Comparison of ENCODE assay signal across 20 cellular contexts in genomic region chr3:195407511-195408409, GRCh38.
DNase-seq lines count a peak whose midpoint lies in the region; ATAC-seq and TF ChIP-seq lines count a peak whose summit lies in the region.
"Had no signal": no experiment of that assay in that cellular context is flagged by ENCODE, and none has a peak within 500 bp of the region (broad histone marks: within the 10 kb centered on the region; RNA-seq: fewer than 3 reads in every experiment).

No MANE protein-coding gene starts in this region.

- H3K27me3 Mint-ChIP-seq in activated T-cell treated with anti-CD3 and anti-CD28 coated beads, Interleukin-2, amount 50 U/mL, for 24 hours = no peaks in the 10 kb centered on the region
- H3K27me3 Mint-ChIP-seq in activated naive CD8-positive, alpha-beta T cell = no peaks in the 10 kb centered on the region
- no peaks in the 10 kb centered on the region for H3K27me3 Mint-ChIP-seq in nephron progenitor cell (ENCODE audit: low read depth, poor library complexity)

- TF ChIP-seq CTCF in nephron progenitor cell (IDR thresholded peaks at IDR 0.05) = no peak

- peaks cover 58% of the 10 kb centered on the region for H3K4me1 Mint-ChIP-seq in activated T-cell treated with anti-CD3 and anti-CD28 coated beads, Interleukin-2, amount 50 U/mL, for 24 hours (ENCODE audit: low read depth)
- H3K4me1 Mint-ChIP-seq in activated naive CD8-positive, alpha-beta T cell (ENCODE audit: low read depth) = peaks cover 56% of the 10 kb centered on the region
- no peaks in the 10 kb centered on the region for H3K4me1 Mint-ChIP-seq in nephron progenitor cell

- peak overlapping the region; percentile 48 for H3K4me3 Mint-ChIP-seq in activated T-cell treated with anti-CD3 and anti-CD28 coated beads, Interleukin-2, amount 50 U/mL, for 24 hours
- peak overlapping the region; percentile 61 for H3K4me3 Mint-ChIP-seq in activated naive CD8-positive, alpha-beta T cell
- H3K4me3 Mint-ChIP-seq in nephron progenitor cell = no peak overlapping the region
- H3K4me3 Mint-ChIP-seq: WTC11 had no signal

- peak; percentile 52 for ATAC-seq in stimulated activated naive CD8-positive, alpha-beta T cell treated with anti-CD3 and anti-CD28 coated beads, Interleukin-15, Interleukin-2, amounts not matched to agents 100 U/mL and 50 U/mL, for 24 hours
- ATAC-seq: body of pancreas, heart left ventricle, sciatic nerve, WTC11 had no signal

- H3K9me3 Mint-ChIP-seq in activated T-cell treated with anti-CD3 and anti-CD28 coated beads, Interleukin-2, amount 50 U/mL, for 24 hours = no peaks in the 10 kb centered on the region
- peaks cover 11% of the 10 kb centered on the region for H3K9me3 Mint-ChIP-seq in activated naive CD8-positive, alpha-beta T cell (ENCODE audit: low read depth)
- peaks cover 10% of the 10 kb centered on the region for H3K9me3 Mint-ChIP-seq in nephron progenitor cell
- H3K9me3 Mint-ChIP-seq: WTC11 had no signal

- H3K27ac Mint-ChIP-seq in activated T-cell treated with anti-CD3 and anti-CD28 coated beads, Interleukin-2, amount 50 U/mL, for 24 hours = peak overlapping the region; percentile 92
- H3K27ac Mint-ChIP-seq in activated naive CD8-positive, alpha-beta T cell = peak overlapping the region; percentile 89
- no peak overlapping the region for H3K27ac Mint-ChIP-seq in nephron progenitor cell

- peak; percentile 44 for DNase-seq in activated T-cell treated with anti-CD3 and anti-CD28 coated beads, Interleukin-2, amount 50 U/mL, for 24 hours
- no peak for DNase-seq in activated T-cell treated with anti-CD3 and anti-CD28 coated beads, Interleukin-2, amount 50 U/mL, for 1 hour
- DNase-seq in MV-4-11 (lab: John Stamatoyannopoulos, UW) = peak; percentile 10
- DNase-seq in stimulated activated naive CD8-positive, alpha-beta T cell treated with anti-CD3 and anti-CD28 coated beads, Interleukin-15, Interleukin-2, amounts not matched to agents 100 U/mL and 50 U/mL, for 24 hours = no peak
- no peak for DNase-seq in NCI-H1417 treated with DMSO at 0.1 percent for 48 hours (lab: John Stamatoyannopoulos, UW)
- no peak for DNase-seq in nephron progenitor cell
- no peak for DNase-seq in NCI-H774 (lab: John Stamatoyannopoulos, UW)
- DNase-seq: ACHN; body of pancreas; EL; erythroblast; heart left ventricle; NCI-H1092; NK-92 treated with Interleukin-12 subunit alpha and Interleukin-12 subunit beta, amount 100 ng/mL, for 24 hours; stimulated activated CD4-positive, alpha-beta T cell treated with anti-CD3 and anti-CD28 coated beads, Interleukin-4, amount 100 ng/mL, for 1 hour; SW 1271; transverse colon had no signal

- peaks cover 52% of the 10 kb centered on the region for H3K36me3 Mint-ChIP-seq in activated T-cell treated with anti-CD3 and anti-CD28 coated beads, Interleukin-2, amount 50 U/mL, for 24 hours (ENCODE audit: low read depth)
- peaks cover 26% of the 10 kb centered on the region for H3K36me3 Mint-ChIP-seq in activated naive CD8-positive, alpha-beta T cell
- H3K36me3 Mint-ChIP-seq in nephron progenitor cell (ENCODE audit: low read depth) = peaks cover 50% of the 10 kb centered on the region
- H3K36me3 Mint-ChIP-seq: WTC11 had no signal

Comparison
In these comparisons a context has a peak if more than half of its experiments do, and no peak if none do; other contexts are left out.
1. DNase-seq: peak in activated T-cell treated with anti-CD3 and anti-CD28 coated beads, Interleukin-2, amount 50 U/mL, for 24 hours (single experiment) and MV-4-11 (single experiment); none in activated T-cell treated with anti-CD3 and anti-CD28 coated beads, Interleukin-2, amount 50 U/mL, for 1 hour (single experiment), stimulated activated naive CD8-positive, alpha-beta T cell treated with anti-CD3 and anti-CD28 coated beads, Interleukin-15, Interleukin-2, amounts not matched to agents 100 U/mL and 50 U/mL, for 24 hours (single experiment), NCI-H1417 treated with DMSO at 0.1 percent for 48 hours (single experiment), nephron progenitor cell (single experiment) and NCI-H774 (single experiment).